Comparison of ENCODE assay signal across 11 cellular contexts in genomic region chr2:4135765-4136164, GRCh38.
"Had no signal": no experiment of that assay in that cellular context is flagged by ENCODE, and none has a peak within 500 bp of the region (broad histone marks: within the 10 kb centered on the region; RNA-seq: fewer than 3 reads in every experiment).

No MANE protein-coding gene starts in this region.

- H3K36me3 Mint-ChIP-seq: activated naive CD8-positive, alpha-beta T cell; stimulated activated effector memory CD8-positive, alpha-beta T cell treated with anti-CD3 and anti-CD28 coated beads, Interleukin-12 subunit alpha, Interleukin-12 subunit beta, amount 100 ng/mL, for 72 hours had no signal

- H3K4me3 ChIP-seq: dorsolateral prefrontal cortex, esophagus muscularis mucosa had no signal

- H3K36me3 ChIP-seq: esophagus muscularis mucosa had no signal

- H3K4me1 ChIP-seq: esophagus muscularis mucosa had no signal

- H3K27ac Mint-ChIP-seq: activated CD4-positive, alpha-beta T cell treated with anti-CD3 and anti-CD28 coated beads, Interleukin-2, amount 10 ng/mL, durations not matched to agents 24 days and 14 days; activated CD8-positive, alpha-beta T cell treated with anti-CD3 and anti-CD28 coated beads, Interleukin-2, amount 10 ng/mL, durations not matched to agents 7 days and 5 days; activated naive CD8-positive, alpha-beta T cell; stimulated activated effector memory CD8-positive, alpha-beta T cell treated with anti-CD3 and anti-CD28 coated beads, Interleukin-12 subunit alpha, Interleukin-12 subunit beta, amount 100 ng/mL, for 72 hours; T-helper 1 cell treated with Interleukin-12 subunit alpha and Interleukin-12 subunit beta and Interleukin-4 antibody, amounts not matched to agents 30 μg/mL and 1 μg/mL, for 36 hours had no signal

- H3K4me3 Mint-ChIP-seq: activated CD4-positive, alpha-beta T cell treated with anti-CD3 and anti-CD28 coated beads, Interleukin-2, amount 10 ng/mL, durations not matched to agents 24 days and 14 days; activated CD8-positive, alpha-beta T cell treated with anti-CD3 and anti-CD28 coated beads, Interleukin-2, amount 10 ng/mL, durations not matched to agents 7 days and 5 days; activated naive CD8-positive, alpha-beta T cell; stimulated activated effector memory CD8-positive, alpha-beta T cell treated with anti-CD3 and anti-CD28 coated beads, Interleukin-12 subunit alpha, Interleukin-12 subunit beta, amount 100 ng/mL, for 72 hours; T-helper 1 cell treated with Interleukin-12 subunit alpha and Interleukin-12 subunit beta and Interleukin-4 antibody, amounts not matched to agents 30 μg/mL and 1 μg/mL, for 36 hours had no signal

- H3K9ac ChIP-seq: parathyroid adenoma had no signal

- H3K27me3 Mint-ChIP-seq: activated CD4-positive, alpha-beta T cell treated with anti-CD3 and anti-CD28 coated beads, Interleukin-2, amount 10 ng/mL, durations not matched to agents 24 days and 14 days; activated naive CD8-positive, alpha-beta T cell had no signal

- H3K27ac ChIP-seq: dorsolateral prefrontal cortex, esophagus muscularis mucosa, parathyroid adenoma had no signal

- ATAC-seq: activated CD8-positive, alpha-beta T cell treated with anti-CD3 and anti-CD28 coated beads, Interleukin-2, amount 10 ng/mL, durations not matched to agents 7 days and 5 days; stimulated activated effector memory CD8-positive, alpha-beta T cell treated with anti-CD3 and anti-CD28 coated beads, Interleukin-12 subunit alpha, Interleukin-12 subunit beta, amount 100 ng/mL, for 72 hours had no signal

- DNase-seq: activated CD4-positive, alpha-beta T cell treated with anti-CD3 and anti-CD28 coated beads, Interleukin-2, amount 10 ng/mL, durations not matched to agents 24 days and 14 days; activated CD8-positive, alpha-beta T cell treated with anti-CD3 and anti-CD28 coated beads, Interleukin-2, amount 10 ng/mL, durations not matched to agents 7 days and 5 days; activated gamma-delta T cell treated with Interleukin-2 at 50 U/mL for 16 hours; amniotic stem cell; dorsolateral prefrontal cortex; islet precursor cell had no signal

- H3K27me3 ChIP-seq: dorsolateral prefrontal cortex, esophagus muscularis mucosa had no signal

- H3K4me1 Mint-ChIP-seq: activated CD4-positive, alpha-beta T cell treated with anti-CD3 and anti-CD28 coated beads, Interleukin-2, amount 10 ng/mL, durations not matched to agents 24 days and 14 days; stimulated activated effector memory CD8-positive, alpha-beta T cell treated with anti-CD3 and anti-CD28 coated beads, Interleukin-12 subunit alpha, Interleukin-12 subunit beta, amount 100 ng/mL, for 72 hours had no signal
